8 cellular contexts compared by ENCODE assay signal in the genomic region with DNA sequence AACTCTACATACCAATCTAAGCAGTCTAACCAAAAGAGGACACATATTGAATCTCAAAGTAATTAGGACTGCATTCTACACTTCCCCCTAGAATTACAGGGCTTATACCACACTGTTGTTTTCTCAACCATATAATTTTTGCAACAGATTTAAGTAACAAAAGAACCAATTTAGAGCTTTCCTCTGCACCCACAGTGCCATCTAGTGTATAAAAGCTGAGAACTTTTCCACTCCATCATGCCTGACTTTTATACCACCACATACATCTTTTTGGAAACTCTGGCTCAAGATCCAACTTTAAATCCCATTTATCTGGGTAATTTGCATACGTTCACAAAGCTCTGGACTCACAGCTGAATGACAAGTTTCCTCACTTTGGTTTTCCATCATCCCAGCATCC.
DNase-seq lines count a peak whose midpoint lies in the region; ATAC-seq, FAIRE-seq and TF ChIP-seq lines count a peak whose summit lies in the region.

No MANE protein-coding gene starts in this region.

- in situ Hi-C loops in HepG2 (cut with HindIII; ENCODE audit: extremely low pct_ligation_motif_present, low pct_unique_long_range_greater_than_20kb), result no loop called here

- no TSS peak for BruUV-seq in HepG2 (replicated peaks; lab: Mats Ljungman, UMichigan)

- H2AFZ ChIP-seq in astrocyte (ENCODE audit: low read depth, low read length) (no peak overlapping the region), HepG2 (ENCODE audit: low read length) (no peak overlapping the region)

- 0% methylated on average over 1 of the region's 1 CpG for WGBS in HepG2 (ENCODE audit: low lambda C conversion rate)

- intact Hi-C loops in HepG2 (cut with micrococcal nuclease; ENCODE audit: unreplicated experiment), result loop anchor here (1.0 kb wide), 1 partner anchor 286 kb away; no protein-coding TSS in a partner anchor

- H3K27me3 ChIP-seq in astrocyte (ENCODE audit: insufficient read depth, low read length) (no peaks in the 10 kb centered on the region), HepG2 (ENCODE audit: control insufficient read depth in 1 of 2, insufficient read depth in 2 of 2, low read length in 2 of 2) (no peaks in the 10 kb centered on the region)

- H3K9me3 Mint-ChIP-seq in astrocyte (ENCODE audit: unreplicated experiment), result no peaks in the 10 kb centered on the region
- no peaks in the 10 kb centered on the region for H3K9me3 Mint-ChIP-seq in activated CD8-positive, alpha-beta memory T cell treated with anti-CD3 and anti-CD28 coated beads, Interleukin-2, amount 10 ng/mL, durations not matched to agents 7 days and 5 days (ENCODE audit: low read depth)

- H3K9ac ChIP-seq in astrocyte (ENCODE audit: low read length), result no peak overlapping the region
- H3K9ac ChIP-seq in HepG2 (ENCODE audit: insufficient read depth, low read depth, low read length), result no peak overlapping the region

- TF ChIP-seq RAD21 in Ishikawa (IDR thresholded peaks at IDR 0.05; ENCODE audit: low read depth) (peak; percentile 58; the same call in 1 of the 2 replicates), HepG2 (CRISPR knock-in tag; IDR thresholded peaks at IDR 0.05) (no peak)

- peak; percentile 100 for FAIRE-seq in astrocyte (lab: Jason Lieb, UNC)
- no peak for FAIRE-seq in HepG2 (lab: Jason Lieb, UNC)

- H3K36me3 ChIP-seq in astrocyte (ENCODE audit: insufficient read depth, low read length) (no peaks in the 10 kb centered on the region), HepG2 (replicated peaks in 1 of 2; ENCODE audit: control insufficient read depth in 1 of 2, insufficient read depth in 2 of 2, low read length in 2 of 2) (no peaks in the 10 kb centered on the region)

- POLR2A ChIA-PET in HepG2 (lab: Yijun Ruan, JAX), result no interaction called here

- H3K27ac Mint-ChIP-seq in astrocyte (ENCODE audit: unreplicated experiment), result no peak overlapping the region
- H3K27ac Mint-ChIP-seq in activated CD8-positive, alpha-beta memory T cell treated with anti-CD3 and anti-CD28 coated beads, Interleukin-2, amount 10 ng/mL, durations not matched to agents 7 days and 5 days, result no peak overlapping the region

- H3K9me3 ChIP-seq in astrocyte (ENCODE audit: insufficient read depth, low read depth, low read length), result no peaks in the 10 kb centered on the region
- no peaks in the 10 kb centered on the region for H3K9me3 ChIP-seq in HepG2 (ENCODE audit: low read length)

- no peak overlapping the region for H3K4me3 ChIP-seq in astrocyte (ENCODE audit: insufficient read depth, low read depth, low read length)
- no peak overlapping the region for H3K4me3 ChIP-seq in HepG2 (replicated peaks in 1 of 3; ENCODE audit: insufficient read depth in 1 of 3, low read depth in 2 of 3, low read length in 3 of 3)

- H3K27ac ChIP-seq in astrocyte (ENCODE audit: low read depth, low read length) (no peak overlapping the region), HepG2 (ENCODE audit: extremely low read length, insufficient read depth, low read length) (no peak overlapping the region)

- ATAC-seq in HepG2, result no peak
- ATAC-seq in activated CD8-positive, alpha-beta memory T cell treated with anti-CD3 and anti-CD28 coated beads, Interleukin-2, amount 10 ng/mL, durations not matched to agents 7 days and 5 days, result no peak
- no peak for ATAC-seq in HG03378 (IDR thresholded peaks at IDR 0.05; ENCODE audit: unreplicated experiment)

- H3K4me2 ChIP-seq in astrocyte (ENCODE audit: low read length) (no peak overlapping the region), HepG2 (ENCODE audit: low read depth, low read length) (no peak overlapping the region)

- TF ChIP-seq CTCF in astrocyte (IDR thresholded peaks at IDR 0.05; ENCODE audit: insufficient read depth, low read depth, low read length), result peak; percentile 51
- peak; percentile 29 for TF ChIP-seq CTCF in HepG2 (CRISPR knock-in tag; IDR thresholded peaks at IDR 0.05)

- no peaks in the 10 kb centered on the region for H3K4me1 Mint-ChIP-seq in astrocyte (ENCODE audit: low read depth, unreplicated experiment)
- peaks cover 4% of the 10 kb centered on the region for H3K4me1 Mint-ChIP-seq in activated CD8-positive, alpha-beta memory T cell treated with anti-CD3 and anti-CD28 coated beads, Interleukin-2, amount 10 ng/mL, durations not matched to agents 7 days and 5 days

- H3K36me3 Mint-ChIP-seq in astrocyte (ENCODE audit: low read depth, unreplicated experiment), result no peaks in the 10 kb centered on the region
- H3K36me3 Mint-ChIP-seq in activated CD8-positive, alpha-beta memory T cell treated with anti-CD3 and anti-CD28 coated beads, Interleukin-2, amount 10 ng/mL, durations not matched to agents 7 days and 5 days, result no peaks in the 10 kb centered on the region

- DNase-seq in D341Med (ENCODE audit: low spot score) (peak; percentile 9), astrocyte (ENCODE audit: low read depth) (peak; percentile 20), HepG2 (ENCODE audit: low spot score) (no peak), HuH-7.5 (ENCODE audit: low spot score) (no peak), activated T-cell treated with anti-CD3 and anti-CD28 coated beads for 4 hours (no peak)
- DNase-seq in activated CD8-positive, alpha-beta memory T cell treated with anti-CD3 and anti-CD28 coated beads, Interleukin-2, amount 10 ng/mL, durations not matched to agents 7 days and 5 days, result no peak

- H3K79me2 ChIP-seq in astrocyte (ENCODE audit: insufficient read depth, low read length), result no peaks in the 10 kb centered on the region
- H3K79me2 ChIP-seq in HepG2 (ENCODE audit: insufficient read depth, low read length), result no peaks in the 10 kb centered on the region

- H3K4me1 ChIP-seq in astrocyte (ENCODE audit: insufficient read depth, low read length), result no peaks in the 10 kb centered on the region
- H3K4me1 ChIP-seq in HepG2 (ENCODE audit: insufficient read depth, low read length), result no peaks in the 10 kb centered on the region

- H3K4me3 Mint-ChIP-seq in astrocyte (ENCODE audit: unreplicated experiment), result no peak overlapping the region
- no peak overlapping the region for H3K4me3 Mint-ChIP-seq in activated CD8-positive, alpha-beta memory T cell treated with anti-CD3 and anti-CD28 coated beads, Interleukin-2, amount 10 ng/mL, durations not matched to agents 7 days and 5 days

- TF ChIP-seq EP300 in Ishikawa (IDR thresholded peaks at IDR 0.05; ENCODE audit: borderline replicate concordance) (no peak), HepG2 (IDR thresholded peaks at IDR 0.05; ENCODE audit: low read depth in 2 of 2, low read length in 2 of 2) (no peak), HepG2 (CRISPR knock-in tag; IDR thresholded peaks at IDR 0.05; ENCODE audit: borderline replicate concordance) (no peak)

- H3K27me3 Mint-ChIP-seq in astrocyte (ENCODE audit: low read depth, unreplicated experiment), result no peaks in the 10 kb centered on the region
- H3K27me3 Mint-ChIP-seq in activated CD8-positive, alpha-beta memory T cell treated with anti-CD3 and anti-CD28 coated beads, Interleukin-2, amount 10 ng/mL, durations not matched to agents 7 days and 5 days, result no peaks in the 10 kb centered on the region

- H4K20me1 ChIP-seq in astrocyte (ENCODE audit: insufficient read depth, low read length) (no peaks in the 10 kb centered on the region), HepG2 (ENCODE audit: insufficient read depth, low read length) (no peaks in the 10 kb centered on the region)

- CTCF ChIA-PET in HepG2 (lab: Yijun Ruan, JAX; ENCODE audit: low intra/inter-chr PET ratio, low total read pairs), result interaction anchor here (1.2 kb wide), 1 partner anchor 285 kb away, joined by 4 read pairs; no protein-coding TSS in a partner anchor
- CTCF ChIA-PET in activated CD8-positive, alpha-beta memory T cell treated with anti-CD3 and anti-CD28 coated beads, Interleukin-2, amount 10 ng/mL, durations not matched to agents 7 days and 5 days (lab: Charles Lee), result interaction anchor here (1.1 to 3.9 kb wide), 6 partner anchors 9 to 430 kb away, joined by 3 to 20 read pairs (median 4); a partner anchor contains a TSS

- no peak for TF ChIP-seq POLR2A in HepG2 (IDR thresholded peaks at IDR 0.05; ENCODE audit: insufficient read depth in 1 of 2, low read depth in 2 of 2, low read length in 2 of 2)

TF ChIP-seq in Ishikawa, 13 proteins besides CTCF, POLR2A, EP300 and RAD21:
- no peak for TF ChIP-seq CREB1 (IDR thresholded peaks at IDR 0.05; ENCODE audit: low read depth)
TF ChIP-seq in Ishikawa: peak in this region for 0.

TF ChIP-seq in HepG2, 621 proteins besides CTCF, POLR2A, EP300 and RAD21:
- peak; percentile 23; the same call in 1 of the 2 replicates for TF ChIP-seq STAG1 (CRISPR knock-in tag; IDR thresholded peaks at IDR 0.05)
- TF ChIP-seq ELF4 (CRISPR knock-in tag; IDR thresholded peaks at IDR 0.05; ENCODE audit: borderline replicate concordance), result no peak

Comparison
In these comparisons a context has a peak if more than half of its experiments do, and no peak if none do; other contexts are left out.
1. DNase-seq: peak in D341Med (single experiment) and astrocyte (single experiment); none in HepG2 (single experiment), activated CD8-positive, alpha-beta memory T cell treated with anti-CD3 and anti-CD28 coated beads, Interleukin-2, amount 10 ng/mL, durations not matched to agents 7 days and 5 days (single experiment), HuH-7.5 (single experiment) and activated T-cell treated with anti-CD3 and anti-CD28 coated beads for 4 hours (single experiment).